10 cellular contexts compared by ENCODE assay signal in the genomic region with DNA sequence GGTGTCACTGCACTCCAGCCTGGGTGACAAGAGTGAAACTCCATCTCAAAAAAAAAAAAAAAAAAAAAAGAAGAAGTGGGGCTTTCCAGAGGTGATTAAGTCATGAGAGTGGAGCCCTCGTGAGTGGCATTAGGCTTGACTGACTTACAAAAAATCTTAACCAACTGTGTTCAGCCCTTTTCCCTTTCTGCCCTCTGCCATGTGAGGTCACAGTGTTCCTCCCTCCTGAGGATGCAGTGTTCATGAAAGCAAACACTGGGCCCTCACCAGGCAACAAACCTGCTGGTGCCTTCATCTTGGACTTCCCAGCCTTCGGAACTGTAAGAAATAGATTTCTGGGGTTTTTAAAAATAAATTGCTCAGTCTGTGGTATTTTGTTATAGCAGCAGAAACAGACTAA. TPM values are rescaled to one million over a fixed set of nuclear protein-coding genes. Genes with fewer than 3 reads are reported as not detected.
DNase-seq lines count a peak whose midpoint lies in the region; ATAC-seq and TF ChIP-seq lines count a peak whose summit lies in the region.
"Had no signal": no experiment of that assay in that cellular context is flagged by ENCODE, and none has a peak within 500 bp of the region (broad histone marks: within the 10 kb centered on the region; RNA-seq: fewer than 3 reads in every experiment).

No MANE protein-coding gene starts in this region.

- peak overlapping the region; percentile 98 for H3K27ac Mint-ChIP-seq in memory B cell

- WGBS in lower leg skin, 2 donors, result 67 to 68% methylated on average over 2 of the region's 2 CpGs

- TF ChIP-seq CTCF in lower leg skin (IDR thresholded peaks at IDR 0.05), result no peak

- TF ChIP-seq POLR2A in lower leg skin (IDR thresholded peaks at IDR 0.05), result no peak

- no peak overlapping the region for H3K4me3 ChIP-seq in lower leg skin (ENCODE audit: low read depth, poor library complexity, severe bottlenecking)

- H3K4me3 Mint-ChIP-seq in memory B cell, result peak overlapping the region; percentile 72

- DNase-seq in DMS53 (lab: John Stamatoyannopoulos, UW), result peak; percentile 15
- no peak for DNase-seq in DMS53 treated with DMSO at 0.1 percent for 48 hours (lab: John Stamatoyannopoulos, UW; ENCODE audit: unreplicated experiment)
- peak; percentile 52 to 79 for DNase-seq in memory B cell (ENCODE audit: low spot score in 2 of 2)
- DNase-seq in lower leg skin (ENCODE audit: low spot score in 2 of 2), result no peak
- DNase-seq in T-helper 9 cell, result no peak
- no peak for DNase-seq in C1 segment of cervical spinal cord (lab: John Stamatoyannopoulos, UW)
- DNase-seq: substantia nigra had no signal

- no peaks in the 10 kb centered on the region for H3K9me3 Mint-ChIP-seq in memory B cell

- peaks cover 23% of the 10 kb centered on the region for H3K4me1 Mint-ChIP-seq in memory B cell

- H3K36me3 Mint-ChIP-seq in memory B cell, result peaks cover 2% of the 10 kb centered on the region

- H3K27me3 Mint-ChIP-seq in memory B cell, result no peaks in the 10 kb centered on the region

- intact Hi-C loops in lower leg skin (cut with DNase I; ENCODE audit: low total_unique reads), result no loop called here

- ATAC-seq in GM21576 (IDR thresholded peaks at IDR 0.05; ENCODE audit: unreplicated experiment) (peak; percentile 91), HG03469 (IDR thresholded peaks at IDR 0.05; ENCODE audit: unreplicated experiment) (peak; percentile 90), memory B cell (ENCODE audit: low read depth) (peak; percentile 96)
- ATAC-seq: HCT116 had no signal

RNA-seq across cellular contexts. Expression of a gene that starts 37.0 kb away (rescaled TPM):
- 10 to 100 TPM in 2 of 4 donors, 1 to 10 TPM in 2; 4.5 to 18.4 (median 10.2) TPM for total RNA-seq in lower leg skin

RNA-seq across cellular contexts. Expression of a gene that starts 49.2 kb away (rescaled TPM):
- total RNA-seq in lower leg skin, result 10 to 100 TPM in 1 of 4 donors, 1 to 10 TPM in 3; 2.2 to 10.1 (median 3.6) TPM

Comparison
In these comparisons a context has a peak if more than half of its experiments do, and no peak if none do; other contexts are left out.
1. DNase-seq: peak in DMS53 (single experiment) and memory B cell (2 of 2); none in DMS53 treated with DMSO at 0.1 percent for 48 hours (single experiment), lower leg skin (0 of 2), T-helper 9 cell (single experiment) and C1 segment of cervical spinal cord (0 of 14).
2. Peak in every context shown above with its lines, with median percentiles within 50 percentile points of each other: ATAC-seq.